In genomic region chr12:70686907-70687306, GRCh38 we compare ENCODE assay signal across 9 cellular contexts.
"Had no signal": no experiment of that assay in that cellular context is flagged by ENCODE, and none has a peak within 500 bp of the region (broad histone marks: within the 10 kb centered on the region; RNA-seq: fewer than 3 reads in every experiment).

No MANE protein-coding gene starts in this region.

- ATAC-seq: GM23338, HCT116 had no signal

- H3K4me2 ChIP-seq: GM23338 had no signal

- H2AFZ ChIP-seq: GM23338 had no signal

- H3K36me3 ChIP-seq: HAP-1 had no signal

- H3K4me1 ChIP-seq: HAP-1 had no signal

- H3K27ac ChIP-seq: GM23248 had no signal

- H3K4me3 Mint-ChIP-seq: GM23338, H9 had no signal

- H3K9me3 ChIP-seq: HAP-1 had no signal

- DNase-seq: GM23248, GOT3, H7, H9, HCEC 1CT had no signal

- H3K9ac ChIP-seq: GM23248 had no signal

- H3K27ac Mint-ChIP-seq: GM23338, H9 had no signal

- H3K9me3 Mint-ChIP-seq: GM23338, H9, HFFc6 had no signal

- H3K4me3 ChIP-seq: GM23248, GM23338, HAP-1 had no signal
